Comparison of ENCODE assay signal across 8 cellular contexts in the genomic region with DNA sequence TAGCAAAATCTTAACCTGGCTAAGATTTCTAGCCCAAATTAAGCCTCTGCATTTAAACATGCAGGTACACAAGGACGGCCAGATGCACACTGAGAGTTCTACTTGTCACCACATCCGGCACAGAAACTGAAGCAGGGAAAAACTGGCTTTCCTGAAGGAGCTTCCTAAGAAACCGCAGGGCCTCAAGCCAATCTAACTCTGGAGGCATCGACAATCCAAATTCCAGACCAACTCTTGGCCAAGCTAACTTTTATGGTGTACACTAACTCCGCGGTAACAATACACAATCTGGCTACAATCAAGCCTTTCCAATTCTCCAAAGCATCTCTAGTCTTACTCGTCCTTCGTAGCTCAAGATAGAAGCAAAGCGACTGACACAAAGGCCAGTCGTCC. TPM values are rescaled to one million over a fixed set of nuclear protein-coding genes. Genes with fewer than 3 reads are reported as not detected.
A peak's percentile ranks its signal among the peaks of the same experiment; 100 is the strongest.
DNase-seq lines count a peak whose midpoint lies in the region; ATAC-seq lines count a peak whose summit lies in the region.

No MANE protein-coding gene starts in this region.

- H3K36me3 Mint-ChIP-seq in activated CD8-positive, alpha-beta T cell treated with anti-CD3 and anti-CD28 coated beads, Interleukin-2, amount 10 ng/mL, durations not matched to agents 7 days and 5 days (ENCODE audit: low read depth): peaks cover 6% of the 10 kb centered on the region

- H3K27ac ChIP-seq in iPS DF 6.9 (ENCODE audit: low read length): no peak overlapping the region

- CTCF ChIA-PET in activated CD8-positive, alpha-beta T cell treated with anti-CD3 and anti-CD28 coated beads, Interleukin-2, amount 10 ng/mL, durations not matched to agents 7 days and 5 days (lab: Charles Lee): interaction anchor here (0.7 to 5.6 kb wide), 19 partner anchors 9 to 312 kb away, joined by 3 to 47 read pairs (median 4); a partner anchor contains a TSS

- peaks cover 26% of the 10 kb centered on the region for H3K4me1 Mint-ChIP-seq in activated CD8-positive, alpha-beta T cell treated with anti-CD3 and anti-CD28 coated beads, Interleukin-2, amount 10 ng/mL, durations not matched to agents 7 days and 5 days (ENCODE audit: low read depth)
- peaks cover 34% of the 10 kb centered on the region for H3K4me1 Mint-ChIP-seq in stimulated activated naive CD8-positive, alpha-beta T cell treated with anti-CD3 and anti-CD28 coated beads, Interleukin-15, amount 100 ng/mL, for 72 hours

- no peaks in the 10 kb centered on the region for H3K9me3 Mint-ChIP-seq in activated CD8-positive, alpha-beta T cell treated with anti-CD3 and anti-CD28 coated beads, Interleukin-2, amount 10 ng/mL, durations not matched to agents 7 days and 5 days (ENCODE audit: insufficient read depth)
- H3K9me3 Mint-ChIP-seq in stimulated activated naive CD8-positive, alpha-beta T cell treated with anti-CD3 and anti-CD28 coated beads, Interleukin-15, amount 100 ng/mL, for 72 hours: no peaks in the 10 kb centered on the region

- peak overlapping the region; percentile 74; the same call in 1 of the 2 replicates for H3K4me3 ChIP-seq in iPS DF 6.9 (ENCODE audit: low read length)

- no CpG with 5 or more reads among the region's 10 CpGs for WGBS in iPS DF 6.9 (ENCODE audit: insufficient coverage, insufficient read length)

- H3K27ac Mint-ChIP-seq in activated CD8-positive, alpha-beta T cell treated with anti-CD3 and anti-CD28 coated beads, Interleukin-2, amount 10 ng/mL, durations not matched to agents 7 days and 5 days: peak overlapping the region; percentile 93
- H3K27ac Mint-ChIP-seq in stimulated activated naive CD8-positive, alpha-beta T cell treated with anti-CD3 and anti-CD28 coated beads, Interleukin-15, amount 100 ng/mL, for 72 hours: peak overlapping the region; percentile 77 to 96

- ATAC-seq in GM19463 (IDR thresholded peaks at IDR 0.05; ENCODE audit: unreplicated experiment) (peak; percentile 17), HG03565 (IDR thresholded peaks at IDR 0.05; ENCODE audit: unreplicated experiment) (peak; percentile 16)
- ATAC-seq in activated CD8-positive, alpha-beta T cell treated with anti-CD3 and anti-CD28 coated beads, Interleukin-2, amount 10 ng/mL, durations not matched to agents 7 days and 5 days: no peak
- ATAC-seq in stimulated activated naive CD8-positive, alpha-beta T cell treated with anti-CD3 and anti-CD28 coated beads, Interleukin-15, amount 100 ng/mL, for 72 hours: peak; percentile 20

- DNase-seq in EH (ENCODE audit: low read depth): peak; percentile 85
- DNase-seq in activated CD8-positive, alpha-beta T cell treated with anti-CD3 and anti-CD28 coated beads, Interleukin-2, amount 10 ng/mL, durations not matched to agents 7 days and 5 days: no peak
- no peak for DNase-seq in iPS DF 6.9 (ENCODE audit: low read depth, low spot score)
- no peak for DNase-seq in stimulated activated naive CD8-positive, alpha-beta T cell treated with anti-CD3 and anti-CD28 coated beads, Interleukin-15, amount 100 ng/mL, for 72 hours
- DNase-seq in effector CD4-positive, alpha-beta T cell: no peak
- no peak for DNase-seq in NCI-H446 (lab: John Stamatoyannopoulos, UW)

- H3K4me1 ChIP-seq in iPS DF 6.9 (ENCODE audit: control insufficient read depth, insufficient read depth, low read length): no peaks in the 10 kb centered on the region; the same call in 1 of the 2 replicates

- H3K36me3 ChIP-seq in iPS DF 6.9 (ENCODE audit: control insufficient read depth, insufficient read depth, low read length): no peaks in the 10 kb centered on the region

- H3K27me3 ChIP-seq in iPS DF 6.9 (ENCODE audit: control insufficient read depth, insufficient read depth, low read length): no peaks in the 10 kb centered on the region

- no peaks in the 10 kb centered on the region for H3K9me3 ChIP-seq in iPS DF 6.9 (ENCODE audit: control insufficient read depth, insufficient read depth, low read length)

- peaks cover 9% of the 10 kb centered on the region for H3K27me3 Mint-ChIP-seq in activated CD8-positive, alpha-beta T cell treated with anti-CD3 and anti-CD28 coated beads, Interleukin-2, amount 10 ng/mL, durations not matched to agents 7 days and 5 days (ENCODE audit: low read depth)
- no peaks in the 10 kb centered on the region for H3K27me3 Mint-ChIP-seq in stimulated activated naive CD8-positive, alpha-beta T cell treated with anti-CD3 and anti-CD28 coated beads, Interleukin-15, amount 100 ng/mL, for 72 hours

- H3K4me3 Mint-ChIP-seq in activated CD8-positive, alpha-beta T cell treated with anti-CD3 and anti-CD28 coated beads, Interleukin-2, amount 10 ng/mL, durations not matched to agents 7 days and 5 days: peak overlapping the region; percentile 85
- H3K4me3 Mint-ChIP-seq in stimulated activated naive CD8-positive, alpha-beta T cell treated with anti-CD3 and anti-CD28 coated beads, Interleukin-15, amount 100 ng/mL, for 72 hours: peak overlapping the region; percentile 91 to 98

- POLR2A ChIA-PET in activated CD8-positive, alpha-beta T cell treated with anti-CD3 and anti-CD28 coated beads, Interleukin-2, amount 10 ng/mL, durations not matched to agents 7 days and 5 days (lab: Charles Lee): interaction anchor here (1.1 to 3.6 kb wide), 6 partner anchors 15 to 176 kb away, joined by 3 to 19 read pairs (median 4); a partner anchor contains a TSS

RNA-seq across cellular contexts. Expression of a gene that starts 1.2 kb away (rescaled TPM):
- 10 to 100 TPM in 1 of 2 experiments, 1 to 10 TPM in 1; 9.1 to 10.2 TPM for total RNA-seq in activated CD8-positive, alpha-beta T cell treated with anti-CD3 and anti-CD28 coated beads, Interleukin-2, amount 10 ng/mL, durations not matched to agents 7 days and 5 days

RNA-seq across cellular contexts. Expression of a gene that starts 36.9 kb away (rescaled TPM):
- under 1 TPM; 0.50 to 0.55 TPM for total RNA-seq in activated CD8-positive, alpha-beta T cell treated with anti-CD3 and anti-CD28 coated beads, Interleukin-2, amount 10 ng/mL, durations not matched to agents 7 days and 5 days

RNA-seq across cellular contexts. Expression of a gene that starts 46.9 kb away (rescaled TPM):
- total RNA-seq in activated CD8-positive, alpha-beta T cell treated with anti-CD3 and anti-CD28 coated beads, Interleukin-2, amount 10 ng/mL, durations not matched to agents 7 days and 5 days: not detected

RNA-seq across cellular contexts. Expression of a gene that starts 59.2 kb away (rescaled TPM):
- total RNA-seq in activated CD8-positive, alpha-beta T cell treated with anti-CD3 and anti-CD28 coated beads, Interleukin-2, amount 10 ng/mL, durations not matched to agents 7 days and 5 days: 1 to 10 TPM; 5.7 to 6.1 TPM
